ENCODE assay signal across 7 cellular contexts in the genomic region with DNA sequence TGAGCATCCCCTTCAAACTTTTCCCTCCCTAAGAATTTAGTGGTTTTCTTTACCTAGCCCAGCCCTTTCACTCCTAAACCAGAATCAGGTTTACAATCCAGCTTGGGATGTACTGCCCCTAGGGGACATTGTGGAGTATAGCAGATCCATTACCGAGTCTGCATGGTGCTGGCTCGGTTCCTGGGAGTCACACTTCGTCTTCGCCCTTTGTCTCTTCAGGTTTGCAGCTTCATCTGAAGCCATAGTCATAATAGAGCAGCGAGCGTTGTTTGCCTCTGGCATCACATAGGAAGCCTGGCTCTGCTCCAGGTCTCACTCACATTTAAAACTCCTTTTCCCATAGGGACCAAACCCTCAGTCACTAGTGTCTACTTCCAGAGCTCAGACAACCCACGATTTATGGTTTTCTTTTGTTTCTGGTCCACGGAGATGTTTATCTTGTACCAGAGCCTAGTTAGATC. TPM values are rescaled to one million over a fixed set of nuclear protein-coding genes. Genes with fewer than 3 reads are reported as not detected.
DNase-seq lines count a peak whose midpoint lies in the region; ATAC-seq and TF ChIP-seq lines count a peak whose summit lies in the region.

No MANE protein-coding gene starts in this region.

- no peak overlapping the region for H3K27ac ChIP-seq in right lobe of liver

- intact Hi-C loops in right lobe of liver (cut with DNase I) = no loop called here

- H3K4me3 ChIP-seq in GM12864 (ENCODE audit: low read depth, low read length) = no peak overlapping the region
- H3K4me3 ChIP-seq in cardiac fibroblast (replicated peaks in 1 of 2; ENCODE audit: low read depth in 2 of 2, low read length in 2 of 2) = no peak overlapping the region
- H3K4me3 ChIP-seq in right lobe of liver = no peak overlapping the region

- no peaks in the 10 kb centered on the region for H3K36me3 ChIP-seq in right lobe of liver

- ATAC-seq in GM21515 (IDR thresholded peaks at IDR 0.05; ENCODE audit: unreplicated experiment) = peak; percentile 98
- peak; percentile 89 for ATAC-seq in HG03558 (IDR thresholded peaks at IDR 0.05; ENCODE audit: extremely low read depth, unreplicated experiment)
- ATAC-seq in right lobe of liver = peak; percentile 92 to 98 (median 94)

- DNase-seq in GM12864 (ENCODE audit: low read depth) = peak; percentile 10
- DNase-seq in NCI-H526 treated with DMSO at 0.1 percent for 48 hours (lab: John Stamatoyannopoulos, UW) = peak; percentile 57
- DNase-seq in cardiac fibroblast (ENCODE audit: low read depth in 2 of 2) = peak; percentile 3 to 32
- peak in 1 of 3 donors; percentile 54 for DNase-seq in right lobe of liver
- no peak for DNase-seq in T-helper 9 cell

- TF ChIP-seq CTCF in GM12864 (IDR thresholded peaks at IDR 0.05; ENCODE audit: low read depth, low read length, missing control alignments) = peak; percentile 90
- TF ChIP-seq CTCF in cardiac fibroblast (IDR thresholded peaks at IDR 0.05; ENCODE audit: low read depth, low read length) = peak; percentile 51
- peak; percentile 49 to 84 (median 74) for TF ChIP-seq CTCF in right lobe of liver (IDR thresholded peaks at IDR 0.05)

- TF ChIP-seq POLR2A in right lobe of liver (IDR thresholded peaks at IDR 0.05) = no peak

- no peaks in the 10 kb centered on the region for H3K9me3 ChIP-seq in right lobe of liver

- H3K4me1 ChIP-seq in right lobe of liver = no peaks in the 10 kb centered on the region

- WGBS in right lobe of liver (ENCODE audit: insufficient coverage, low coverage, low lambda C conversion rate, missing lambda C conversion rate) = 8% methylated on average over 7 of the region's 8 CpGs

- H3K27me3 ChIP-seq in right lobe of liver = no peaks in the 10 kb centered on the region

RNA-seq across cellular contexts. Expression of a gene that starts 16.8 kb away (rescaled TPM):
- total RNA-seq in right lobe of liver = under 1 TPM in 4 of 6 experiments, not detected in 2; 0.04 to 0.26 (median 0.12) TPM
